In genomic region chr1:198556969-198557368, GRCh38 we compare ENCODE assay signal across 8 cellular contexts.
DNase-seq lines count a peak whose midpoint lies in the region; ATAC-seq lines count a peak whose summit lies in the region.

No MANE protein-coding gene starts in this region.

- DNase-seq in EH (ENCODE audit: low read depth): peak; percentile 23
- DNase-seq in Kasumi-1 (lab: John Stamatoyannopoulos, UW): peak; percentile 98 to 100
- DNase-seq in activated CD8-positive, alpha-beta memory T cell treated with anti-CD3 and anti-CD28 coated beads for 4 hours (ENCODE audit: low read depth in 2 of 2): peak; percentile 13 to 19
- peak; percentile 54 for DNase-seq in medulla oblongata (ENCODE audit: extremely low spot score)
- no peak for DNase-seq in DMS 273 (lab: John Stamatoyannopoulos, UW; ENCODE audit: unreplicated experiment)
- DNase-seq in NCI-H128 (lab: John Stamatoyannopoulos, UW; ENCODE audit: unreplicated experiment): no peak
- no peak for DNase-seq in NCI-H226

- ATAC-seq in GM21576 (IDR thresholded peaks at IDR 0.05; ENCODE audit: unreplicated experiment): peak; percentile 96

Comparison
In these comparisons a context has a peak if more than half of its experiments do, and no peak if none do; other contexts are left out.
1. DNase-seq: peak in EH (single experiment), Kasumi-1 (2 of 2), activated CD8-positive, alpha-beta memory T cell treated with anti-CD3 and anti-CD28 coated beads for 4 hours (2 of 2) and medulla oblongata (single experiment); none in DMS 273 (single experiment), NCI-H128 (single experiment) and NCI-H226 (single experiment).